1 cellular context compared by ENCODE assay signal in the genomic region with DNA sequence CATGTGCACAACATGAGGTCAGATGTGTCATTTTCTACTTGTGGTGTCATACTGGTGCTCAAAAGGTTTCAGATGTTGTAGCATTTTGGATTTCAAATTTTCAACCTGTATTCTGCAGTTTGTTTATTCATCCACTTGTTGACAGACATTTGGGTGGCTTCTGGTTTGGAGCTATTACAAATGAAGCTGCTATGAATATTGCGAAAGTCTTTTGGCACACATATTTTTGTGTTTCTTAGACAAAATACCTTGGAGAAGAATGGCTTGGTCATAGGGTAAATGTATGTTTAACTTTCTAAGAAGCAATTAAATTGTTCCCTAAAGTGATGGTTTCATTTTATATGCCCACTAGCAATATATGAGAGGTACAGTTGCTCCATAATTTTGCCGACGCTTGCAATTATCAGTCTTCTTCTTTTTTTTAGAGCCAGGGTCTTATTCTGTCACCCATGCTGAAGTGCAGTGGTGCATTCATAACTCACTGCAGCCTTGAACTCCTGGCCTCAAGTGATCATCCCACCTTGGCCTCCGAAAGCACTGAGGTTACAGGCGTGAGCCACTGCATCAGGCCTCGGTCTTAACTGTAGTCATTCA.
TF ChIP-seq lines count a peak whose summit lies in the region.

No MANE protein-coding gene starts in this region.

TF ChIP-seq in HEK293, 187 proteins besides CTCF, POLR2A, EP300 and RAD21 (continued from another document):
- TF ChIP-seq, protein P1, sequence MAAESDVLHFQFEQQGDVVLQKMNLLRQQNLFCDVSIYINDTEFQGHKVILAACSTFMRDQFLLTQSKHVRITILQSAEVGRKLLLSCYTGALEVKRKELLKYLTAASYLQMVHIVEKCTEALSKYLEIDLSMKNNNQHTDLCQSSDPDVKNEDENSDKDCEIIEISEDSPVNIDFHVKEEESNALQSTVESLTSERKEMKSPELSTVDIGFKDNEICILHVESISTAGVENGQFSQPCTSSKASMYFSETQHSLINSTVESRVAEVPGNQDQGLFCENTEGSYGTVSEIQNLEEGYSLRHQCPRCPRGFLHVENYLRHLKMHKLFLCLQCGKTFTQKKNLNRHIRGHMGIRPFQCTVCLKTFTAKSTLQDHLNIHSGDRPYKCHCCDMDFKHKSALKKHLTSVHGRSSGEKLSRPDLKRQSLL (tag by site-specific recombination; IDR thresholded peaks at IDR 0.05) = no peak
- TF ChIP-seq ZNF792 (tag by site-specific recombination; IDR thresholded peaks at IDR 0.05) (no peak), SCRT2 (tag by site-specific recombination; IDR thresholded peaks at IDR 0.05) (peak; percentile 36; the same call in 1 of the 2 replicates), REPIN1 (tag by site-specific recombination; IDR thresholded peaks at IDR 0.05; ENCODE audit: low read depth) (no peak), ZNF747 (tag by site-specific recombination; IDR thresholded peaks at IDR 0.05) (no peak)
- TF ChIP-seq, protein P2, sequence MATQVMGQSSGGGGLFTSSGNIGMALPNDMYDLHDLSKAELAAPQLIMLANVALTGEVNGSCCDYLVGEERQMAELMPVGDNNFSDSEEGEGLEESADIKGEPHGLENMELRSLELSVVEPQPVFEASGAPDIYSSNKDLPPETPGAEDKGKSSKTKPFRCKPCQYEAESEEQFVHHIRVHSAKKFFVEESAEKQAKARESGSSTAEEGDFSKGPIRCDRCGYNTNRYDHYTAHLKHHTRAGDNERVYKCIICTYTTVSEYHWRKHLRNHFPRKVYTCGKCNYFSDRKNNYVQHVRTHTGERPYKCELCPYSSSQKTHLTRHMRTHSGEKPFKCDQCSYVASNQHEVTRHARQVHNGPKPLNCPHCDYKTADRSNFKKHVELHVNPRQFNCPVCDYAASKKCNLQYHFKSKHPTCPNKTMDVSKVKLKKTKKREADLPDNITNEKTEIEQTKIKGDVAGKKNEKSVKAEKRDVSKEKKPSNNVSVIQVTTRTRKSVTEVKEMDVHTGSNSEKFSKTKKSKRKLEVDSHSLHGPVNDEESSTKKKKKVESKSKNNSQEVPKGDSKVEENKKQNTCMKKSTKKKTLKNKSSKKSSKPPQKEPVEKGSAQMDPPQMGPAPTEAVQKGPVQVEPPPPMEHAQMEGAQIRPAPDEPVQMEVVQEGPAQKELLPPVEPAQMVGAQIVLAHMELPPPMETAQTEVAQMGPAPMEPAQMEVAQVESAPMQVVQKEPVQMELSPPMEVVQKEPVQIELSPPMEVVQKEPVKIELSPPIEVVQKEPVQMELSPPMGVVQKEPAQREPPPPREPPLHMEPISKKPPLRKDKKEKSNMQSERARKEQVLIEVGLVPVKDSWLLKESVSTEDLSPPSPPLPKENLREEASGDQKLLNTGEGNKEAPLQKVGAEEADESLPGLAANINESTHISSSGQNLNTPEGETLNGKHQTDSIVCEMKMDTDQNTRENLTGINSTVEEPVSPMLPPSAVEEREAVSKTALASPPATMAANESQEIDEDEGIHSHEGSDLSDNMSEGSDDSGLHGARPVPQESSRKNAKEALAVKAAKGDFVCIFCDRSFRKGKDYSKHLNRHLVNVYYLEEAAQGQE (tag by site-specific recombination; IDR thresholded peaks at IDR 0.05) = no peak
